Comparison of ENCODE assay signal across 18 cellular contexts in genomic region chr3:150933473-150934008, GRCh38. TPM values are rescaled to one million over a fixed set of nuclear protein-coding genes. Genes with fewer than 3 reads are reported as not detected.
DNase-seq lines count a peak whose midpoint lies in the region; ATAC-seq lines count a peak whose summit lies in the region.
"Had no signal": no experiment of that assay in that cellular context is flagged by ENCODE, and none has a peak within 500 bp of the region (broad histone marks: within the 10 kb centered on the region; RNA-seq: fewer than 3 reads in every experiment).

No MANE protein-coding gene starts in this region.

- CTCF ChIA-PET in activated CD4-positive, alpha-beta T cell treated with anti-CD3 and anti-CD28 coated beads for 36 hours (lab: Charles Lee), result interaction anchor here (2.0 kb wide), 1 partner anchor 8 kb away, joined by 9 read pairs; no protein-coding TSS in a partner anchor
- CTCF ChIA-PET in activated CD4-positive, alpha-beta T cell treated with anti-CD3 and anti-CD28 coated beads, Interleukin-2, amount 10 ng/mL, durations not matched to agents 7 days and 5 days (lab: Charles Lee), result interaction anchor here (0.7 to 1.5 kb wide), 3 partner anchors 8 to 14 kb away, joined by 3 to 5 read pairs (median 3); no protein-coding TSS in a partner anchor

- peaks cover 22% of the 10 kb centered on the region for H3K27me3 Mint-ChIP-seq in activated CD4-positive, alpha-beta T cell treated with anti-CD3 and anti-CD28 coated beads for 36 hours
- peaks cover 43% of the 10 kb centered on the region for H3K27me3 Mint-ChIP-seq in activated CD4-positive, alpha-beta T cell treated with anti-CD3 and anti-CD28 coated beads, Interleukin-2, amount 10 ng/mL, durations not matched to agents 7 days and 5 days
- H3K27me3 Mint-ChIP-seq in activated T-helper 2 cell treated with anti-CD3 and anti-CD28 coated beads, Interferon-gamma antibody, Interleukin-2, Interleukin-4, amounts not matched to agents 10 μg/mL and 5 μg/mL and 100 μg/mL, durations not matched to agents 14 hours and 24 hours and 36 hours (ENCODE audit: low read depth), result peaks cover 19% of the 10 kb centered on the region

- DNase-seq in activated CD4-positive, alpha-beta T cell treated with anti-CD3 and anti-CD28 coated beads for 36 hours, result no peak
- no peak for DNase-seq in activated CD4-positive, alpha-beta T cell treated with anti-CD3 and anti-CD28 coated beads, Interleukin-2, amount 10 ng/mL, durations not matched to agents 7 days and 5 days
- no peak for DNase-seq in activated T-helper 2 cell treated with anti-CD3 and anti-CD28 coated beads, Interferon-gamma antibody, Interleukin-2, Interleukin-4, amounts not matched to agents 10 μg/mL and 5 μg/mL and 100 μg/mL, durations not matched to agents 14 hours and 24 hours and 36 hours (ENCODE audit: low spot score)
- DNase-seq in iris pigment epithelial cell (ENCODE audit: low read depth) (peak; percentile 25), stromal cell of bone marrow (ENCODE audit: low read depth) (peak; percentile 18), NCI-H187 treated with DMSO at 0.1 percent for 48 hours (lab: John Stamatoyannopoulos, UW) (no peak)
- DNase-seq: AML-193, DMS79, H7, KG1, MV-4-11, NCI-H1694 treated with DMSO at 0.1 percent for 48 hours, NCI-H2227 treated with DMSO at 0.1 percent for 48 hours, NCI-H510A treated with DMSO at 0.1 percent for 48 hours, NCI-H774, SIG-M5 had no signal

- intact Hi-C loops in activated CD4-positive, alpha-beta T cell treated with anti-CD3 and anti-CD28 coated beads for 36 hours (cut with DNase I, micrococcal nuclease), result no loop called here
- intact Hi-C loops in activated T-helper 2 cell treated with anti-CD3 and anti-CD28 coated beads, Interferon-gamma antibody, Interleukin-2, Interleukin-4, amounts not matched to agents 10 μg/mL and 5 μg/mL and 100 μg/mL, durations not matched to agents 14 hours and 24 hours and 36 hours (cut with micrococcal nuclease), result no loop called here

- no peaks in the 10 kb centered on the region for H3K4me1 Mint-ChIP-seq in activated CD4-positive, alpha-beta T cell treated with anti-CD3 and anti-CD28 coated beads for 36 hours
- H3K4me1 Mint-ChIP-seq in activated CD4-positive, alpha-beta T cell treated with anti-CD3 and anti-CD28 coated beads, Interleukin-2, amount 10 ng/mL, durations not matched to agents 7 days and 5 days, result no peaks in the 10 kb centered on the region
- peaks cover 18% of the 10 kb centered on the region for H3K4me1 Mint-ChIP-seq in activated T-helper 2 cell treated with anti-CD3 and anti-CD28 coated beads, Interferon-gamma antibody, Interleukin-2, Interleukin-4, amounts not matched to agents 10 μg/mL and 5 μg/mL and 100 μg/mL, durations not matched to agents 14 hours and 24 hours and 36 hours (ENCODE audit: low read depth)

- no peak overlapping the region for H3K27ac Mint-ChIP-seq in activated CD4-positive, alpha-beta T cell treated with anti-CD3 and anti-CD28 coated beads for 36 hours
- H3K27ac Mint-ChIP-seq in activated CD4-positive, alpha-beta T cell treated with anti-CD3 and anti-CD28 coated beads, Interleukin-2, amount 10 ng/mL, durations not matched to agents 7 days and 5 days, result no peak overlapping the region
- H3K27ac Mint-ChIP-seq in activated T-helper 2 cell treated with anti-CD3 and anti-CD28 coated beads, Interferon-gamma antibody, Interleukin-2, Interleukin-4, amounts not matched to agents 10 μg/mL and 5 μg/mL and 100 μg/mL, durations not matched to agents 14 hours and 24 hours and 36 hours, result peak overlapping the region; percentile 21

- POLR2A ChIA-PET in activated CD4-positive, alpha-beta T cell treated with anti-CD3 and anti-CD28 coated beads for 36 hours (lab: Charles Lee), result interaction anchor here (0.6 kb wide), 1 partner anchor 180 kb away, joined by 3 read pairs; no protein-coding TSS in a partner anchor
- POLR2A ChIA-PET in activated CD4-positive, alpha-beta T cell treated with anti-CD3 and anti-CD28 coated beads, Interleukin-2, amount 10 ng/mL, durations not matched to agents 7 days and 5 days (lab: Charles Lee), result no interaction called here

- H3K36me3 Mint-ChIP-seq in activated CD4-positive, alpha-beta T cell treated with anti-CD3 and anti-CD28 coated beads for 36 hours (ENCODE audit: low read depth), result no peaks in the 10 kb centered on the region
- H3K36me3 Mint-ChIP-seq in activated CD4-positive, alpha-beta T cell treated with anti-CD3 and anti-CD28 coated beads, Interleukin-2, amount 10 ng/mL, durations not matched to agents 7 days and 5 days (ENCODE audit: low read depth), result no peaks in the 10 kb centered on the region
- H3K36me3 Mint-ChIP-seq in activated T-helper 2 cell treated with anti-CD3 and anti-CD28 coated beads, Interferon-gamma antibody, Interleukin-2, Interleukin-4, amounts not matched to agents 10 μg/mL and 5 μg/mL and 100 μg/mL, durations not matched to agents 14 hours and 24 hours and 36 hours (ENCODE audit: low read depth), result no peaks in the 10 kb centered on the region

- peak; percentile 44 for ATAC-seq in activated CD4-positive, alpha-beta T cell treated with anti-CD3 and anti-CD28 coated beads for 36 hours
- ATAC-seq in GM18867 (IDR thresholded peaks at IDR 0.05; ENCODE audit: unreplicated experiment) (no peak), GM18909 (IDR thresholded peaks at IDR 0.05; ENCODE audit: poor library complexity, unreplicated experiment) (no peak)

- no peak overlapping the region for H3K4me3 Mint-ChIP-seq in activated CD4-positive, alpha-beta T cell treated with anti-CD3 and anti-CD28 coated beads for 36 hours
- H3K4me3 Mint-ChIP-seq in activated CD4-positive, alpha-beta T cell treated with anti-CD3 and anti-CD28 coated beads, Interleukin-2, amount 10 ng/mL, durations not matched to agents 7 days and 5 days, result no peak overlapping the region
- no peak overlapping the region for H3K4me3 Mint-ChIP-seq in activated T-helper 2 cell treated with anti-CD3 and anti-CD28 coated beads, Interferon-gamma antibody, Interleukin-2, Interleukin-4, amounts not matched to agents 10 μg/mL and 5 μg/mL and 100 μg/mL, durations not matched to agents 14 hours and 24 hours and 36 hours (ENCODE audit: low read depth)

- H3K9me3 Mint-ChIP-seq in activated CD4-positive, alpha-beta T cell treated with anti-CD3 and anti-CD28 coated beads for 36 hours (ENCODE audit: low read depth), result no peaks in the 10 kb centered on the region
- H3K9me3 Mint-ChIP-seq in activated CD4-positive, alpha-beta T cell treated with anti-CD3 and anti-CD28 coated beads, Interleukin-2, amount 10 ng/mL, durations not matched to agents 7 days and 5 days, result no peaks in the 10 kb centered on the region
- peaks cover 6% of the 10 kb centered on the region for H3K9me3 Mint-ChIP-seq in activated T-helper 2 cell treated with anti-CD3 and anti-CD28 coated beads, Interferon-gamma antibody, Interleukin-2, Interleukin-4, amounts not matched to agents 10 μg/mL and 5 μg/mL and 100 μg/mL, durations not matched to agents 14 hours and 24 hours and 36 hours

RNA-seq across cellular contexts. Expression of gene MINDY4B, which starts 28.3 kb away (rescaled TPM):
- total RNA-seq in activated CD4-positive, alpha-beta T cell treated with anti-CD3 and anti-CD28 coated beads for 36 hours, result not detected
- not detected for total RNA-seq in activated CD4-positive, alpha-beta T cell treated with anti-CD3 and anti-CD28 coated beads, Interleukin-2, amount 10 ng/mL, durations not matched to agents 7 days and 5 days
- not detected in 2 replicates for total RNA-seq in activated T-helper 2 cell treated with anti-CD3 and anti-CD28 coated beads, Interferon-gamma antibody, Interleukin-2, Interleukin-4, amounts not matched to agents 10 μg/mL and 5 μg/mL and 100 μg/mL, durations not matched to agents 14 hours and 24 hours and 36 hours
- total RNA-seq: H7 had no signal

RNA-seq across cellular contexts. Expression of gene CLRN1, which starts 39.0 kb away (rescaled TPM):
- total RNA-seq in activated CD4-positive, alpha-beta T cell treated with anti-CD3 and anti-CD28 coated beads for 36 hours, result not detected
- not detected for total RNA-seq in activated CD4-positive, alpha-beta T cell treated with anti-CD3 and anti-CD28 coated beads, Interleukin-2, amount 10 ng/mL, durations not matched to agents 7 days and 5 days
- not detected in 2 replicates for total RNA-seq in activated T-helper 2 cell treated with anti-CD3 and anti-CD28 coated beads, Interferon-gamma antibody, Interleukin-2, Interleukin-4, amounts not matched to agents 10 μg/mL and 5 μg/mL and 100 μg/mL, durations not matched to agents 14 hours and 24 hours and 36 hours

Comparison
In these comparisons a context has a peak if more than half of its experiments do, and no peak if none do; other contexts are left out.
1. DNase-seq: peak in iris pigment epithelial cell (single experiment) and stromal cell of bone marrow (single experiment); none in activated CD4-positive, alpha-beta T cell treated with anti-CD3 and anti-CD28 coated beads for 36 hours (single experiment), activated CD4-positive, alpha-beta T cell treated with anti-CD3 and anti-CD28 coated beads, Interleukin-2, amount 10 ng/mL, durations not matched to agents 7 days and 5 days (single experiment), activated T-helper 2 cell treated with anti-CD3 and anti-CD28 coated beads, Interferon-gamma antibody, Interleukin-2, Interleukin-4, amounts not matched to agents 10 μg/mL and 5 μg/mL and 100 μg/mL, durations not matched to agents 14 hours and 24 hours and 36 hours (single experiment) and NCI-H187 treated with DMSO at 0.1 percent for 48 hours (single experiment).